Comparison of ENCODE assay signal across 9 cellular contexts in genomic region chr7:132367007-132367406, GRCh38.
"Had no signal": no experiment of that assay in that cellular context is flagged by ENCODE, and none has a peak within 500 bp of the region (broad histone marks: within the 10 kb centered on the region; RNA-seq: fewer than 3 reads in every experiment).

No MANE protein-coding gene starts in this region.

- H3K4me3 ChIP-seq: GM23338, K562 had no signal

- DNase-seq: H9, HCEC 1CT, IMR-90, KG1 had no signal

- FAIRE-seq: H1, H54, HTR-8/SVneo, K562 had no signal

- H2AFZ ChIP-seq: GM23338 had no signal

- ATAC-seq: GM23338, K562 had no signal

- H3K4me2 ChIP-seq: GM23338 had no signal
